1 cellular context compared by ENCODE assay signal in the genomic region with DNA sequence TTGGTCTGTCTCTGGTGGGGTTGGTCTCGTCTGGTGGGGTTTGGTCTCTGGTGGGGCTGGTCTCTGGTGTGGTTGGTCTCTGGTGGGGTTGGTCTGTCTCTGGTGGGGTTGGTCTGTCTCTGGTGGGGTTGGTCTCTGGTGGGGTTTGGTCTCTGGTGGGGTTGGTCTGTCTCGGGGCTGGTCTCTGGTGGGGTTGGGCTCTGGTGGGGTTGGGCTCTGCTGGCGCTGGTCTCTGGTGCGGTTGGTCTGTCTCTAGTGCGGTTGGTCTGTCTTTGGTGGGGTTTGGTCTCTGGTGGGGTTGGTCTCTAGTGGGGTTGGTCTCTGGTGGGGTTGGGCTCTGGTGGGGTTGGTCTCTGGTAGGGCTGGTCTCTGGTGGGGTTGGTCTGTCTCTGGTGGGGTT.
TF ChIP-seq lines count a peak whose summit lies in the region.

No MANE protein-coding gene starts in this region.

TF ChIP-seq in IMR-90, 13 proteins besides CTCF, POLR2A, EP300 and RAD21:
- no peak for TF ChIP-seq ELK1 (IDR thresholded peaks at IDR 0.05; ENCODE audit: borderline replicate concordance, low read depth, low read length)
- TF ChIP-seq BHLHE40 (IDR thresholded peaks at IDR 0.05; ENCODE audit: low read depth, low read length) = no peak
- no peak for TF ChIP-seq MXI1 (IDR thresholded peaks at IDR 0.05; ENCODE audit: borderline replicate concordance, low read depth, low read length)
TF ChIP-seq in IMR-90: peak in this region for 0.
